ENCODE assay signal across 1 cellular context in the genomic region with DNA sequence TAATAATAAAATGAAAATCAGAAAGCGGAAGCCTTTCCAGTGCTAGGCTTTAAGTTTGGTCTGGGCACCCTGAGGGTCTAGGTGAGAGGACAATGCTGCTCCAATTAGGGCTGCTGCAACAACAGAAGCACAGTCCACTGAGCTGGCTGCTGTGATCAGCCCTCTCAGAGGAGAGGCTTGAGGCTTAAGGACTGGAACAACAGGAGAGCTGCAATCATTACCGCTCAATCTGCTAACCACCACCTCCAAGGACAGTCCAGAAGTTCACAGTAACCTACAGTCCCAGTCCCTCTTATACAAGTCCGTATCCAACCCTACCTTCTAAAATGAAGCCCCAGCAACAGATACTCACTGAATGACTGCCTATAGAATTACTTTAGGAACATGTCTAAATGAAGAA.
TF ChIP-seq lines count a peak whose summit lies in the region.

No MANE protein-coding gene starts in this region.

TF ChIP-seq in HepG2, 621 proteins besides CTCF, POLR2A, EP300 and RAD21 (continued from another document):
- TF ChIP-seq, protein P1, sequence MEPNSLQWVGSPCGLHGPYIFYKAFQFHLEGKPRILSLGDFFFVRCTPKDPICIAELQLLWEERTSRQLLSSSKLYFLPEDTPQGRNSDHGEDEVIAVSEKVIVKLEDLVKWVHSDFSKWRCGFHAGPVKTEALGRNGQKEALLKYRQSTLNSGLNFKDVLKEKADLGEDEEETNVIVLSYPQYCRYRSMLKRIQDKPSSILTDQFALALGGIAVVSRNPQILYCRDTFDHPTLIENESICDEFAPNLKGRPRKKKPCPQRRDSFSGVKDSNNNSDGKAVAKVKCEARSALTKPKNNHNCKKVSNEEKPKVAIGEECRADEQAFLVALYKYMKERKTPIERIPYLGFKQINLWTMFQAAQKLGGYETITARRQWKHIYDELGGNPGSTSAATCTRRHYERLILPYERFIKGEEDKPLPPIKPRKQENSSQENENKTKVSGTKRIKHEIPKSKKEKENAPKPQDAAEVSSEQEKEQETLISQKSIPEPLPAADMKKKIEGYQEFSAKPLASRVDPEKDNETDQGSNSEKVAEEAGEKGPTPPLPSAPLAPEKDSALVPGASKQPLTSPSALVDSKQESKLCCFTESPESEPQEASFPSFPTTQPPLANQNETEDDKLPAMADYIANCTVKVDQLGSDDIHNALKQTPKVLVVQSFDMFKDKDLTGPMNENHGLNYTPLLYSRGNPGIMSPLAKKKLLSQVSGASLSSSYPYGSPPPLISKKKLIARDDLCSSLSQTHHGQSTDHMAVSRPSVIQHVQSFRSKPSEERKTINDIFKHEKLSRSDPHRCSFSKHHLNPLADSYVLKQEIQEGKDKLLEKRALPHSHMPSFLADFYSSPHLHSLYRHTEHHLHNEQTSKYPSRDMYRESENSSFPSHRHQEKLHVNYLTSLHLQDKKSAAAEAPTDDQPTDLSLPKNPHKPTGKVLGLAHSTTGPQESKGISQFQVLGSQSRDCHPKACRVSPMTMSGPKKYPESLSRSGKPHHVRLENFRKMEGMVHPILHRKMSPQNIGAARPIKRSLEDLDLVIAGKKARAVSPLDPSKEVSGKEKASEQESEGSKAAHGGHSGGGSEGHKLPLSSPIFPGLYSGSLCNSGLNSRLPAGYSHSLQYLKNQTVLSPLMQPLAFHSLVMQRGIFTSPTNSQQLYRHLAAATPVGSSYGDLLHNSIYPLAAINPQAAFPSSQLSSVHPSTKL (CRISPR knock-in tag; IDR thresholded peaks at IDR 0.05): no peak
- TF ChIP-seq, protein P2, sequence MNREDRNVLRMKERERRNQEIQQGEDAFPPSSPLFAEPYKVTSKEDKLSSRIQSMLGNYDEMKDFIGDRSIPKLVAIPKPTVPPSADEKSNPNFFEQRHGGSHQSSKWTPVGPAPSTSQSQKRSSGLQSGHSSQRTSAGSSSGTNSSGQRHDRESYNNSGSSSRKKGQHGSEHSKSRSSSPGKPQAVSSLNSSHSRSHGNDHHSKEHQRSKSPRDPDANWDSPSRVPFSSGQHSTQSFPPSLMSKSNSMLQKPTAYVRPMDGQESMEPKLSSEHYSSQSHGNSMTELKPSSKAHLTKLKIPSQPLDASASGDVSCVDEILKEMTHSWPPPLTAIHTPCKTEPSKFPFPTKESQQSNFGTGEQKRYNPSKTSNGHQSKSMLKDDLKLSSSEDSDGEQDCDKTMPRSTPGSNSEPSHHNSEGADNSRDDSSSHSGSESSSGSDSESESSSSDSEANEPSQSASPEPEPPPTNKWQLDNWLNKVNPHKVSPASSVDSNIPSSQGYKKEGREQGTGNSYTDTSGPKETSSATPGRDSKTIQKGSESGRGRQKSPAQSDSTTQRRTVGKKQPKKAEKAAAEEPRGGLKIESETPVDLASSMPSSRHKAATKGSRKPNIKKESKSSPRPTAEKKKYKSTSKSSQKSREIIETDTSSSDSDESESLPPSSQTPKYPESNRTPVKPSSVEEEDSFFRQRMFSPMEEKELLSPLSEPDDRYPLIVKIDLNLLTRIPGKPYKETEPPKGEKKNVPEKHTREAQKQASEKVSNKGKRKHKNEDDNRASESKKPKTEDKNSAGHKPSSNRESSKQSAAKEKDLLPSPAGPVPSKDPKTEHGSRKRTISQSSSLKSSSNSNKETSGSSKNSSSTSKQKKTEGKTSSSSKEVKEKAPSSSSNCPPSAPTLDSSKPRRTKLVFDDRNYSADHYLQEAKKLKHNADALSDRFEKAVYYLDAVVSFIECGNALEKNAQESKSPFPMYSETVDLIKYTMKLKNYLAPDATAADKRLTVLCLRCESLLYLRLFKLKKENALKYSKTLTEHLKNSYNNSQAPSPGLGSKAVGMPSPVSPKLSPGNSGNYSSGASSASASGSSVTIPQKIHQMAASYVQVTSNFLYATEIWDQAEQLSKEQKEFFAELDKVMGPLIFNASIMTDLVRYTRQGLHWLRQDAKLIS (CRISPR knock-in tag; IDR thresholded peaks at IDR 0.05): no peak
